Comparison of ENCODE assay signal across 14 cellular contexts in genomic region chr5:181045857-181046256, GRCh38. TPM values are rescaled to one million over a fixed set of nuclear protein-coding genes. Genes with fewer than 3 reads are reported as not detected.
"Had no signal": no experiment of that assay in that cellular context is flagged by ENCODE, and none has a peak within 500 bp of the region (broad histone marks: within the 10 kb centered on the region; RNA-seq: fewer than 3 reads in every experiment).

No MANE protein-coding gene starts in this region.

RNA-seq across cellular contexts. Expression of gene BTNL9, which starts 5.8 kb away (rescaled TPM):
- total RNA-seq: myocyte had no signal
- polyA plus RNA-seq: naive thymus-derived CD8-positive, alpha-beta T cell had no signal

RNA-seq across cellular contexts. Expression of gene BTNL3, which starts 57.2 kb away (rescaled TPM):
- total RNA-seq: dermis microvascular lymphatic vessel endothelial cell; esophagus squamous epithelium; kidney; left lobe of liver; lower leg skin; mammary epithelial cell; myocyte; naive thymus-derived CD8-positive, alpha-beta T cell; pulmonary artery endothelial cell; sciatic nerve; thoracic aorta; tibial nerve; upper lobe of right lung had no signal
- polyA plus RNA-seq: mammary epithelial cell; naive thymus-derived CD8-positive, alpha-beta T cell; ovary had no signal
